Comparison of ENCODE assay signal across 8 cellular contexts in genomic region chr19:47274891-47275865, GRCh38. TPM values are rescaled to one million over a fixed set of nuclear protein-coding genes. Genes with fewer than 3 reads are reported as not detected.
DNase-seq lines count a peak whose midpoint lies in the region; ATAC-seq, FAIRE-seq and TF ChIP-seq lines count a peak whose summit lies in the region.

No MANE protein-coding gene starts in this region.

- no peaks in the 10 kb centered on the region for H3K9me3 ChIP-seq in A549
- H3K9me3 ChIP-seq in KOPT-K1 (ENCODE audit: insufficient read depth, low read length, poor library complexity, severe bottlenecking), result no peaks in the 10 kb centered on the region
- no peaks in the 10 kb centered on the region for H3K9me3 ChIP-seq in liver (ENCODE audit: control insufficient read depth in 4 of 4, low read length in 3 of 4)
- no peaks in the 10 kb centered on the region for H3K9me3 ChIP-seq in suprapubic skin

- no peak for TF ChIP-seq RAD21 in A549 (conservative IDR thresholded peaks at IDR 0.05 in 1 of 2, IDR thresholded peaks at IDR 0.05 in 1 of 2)
- TF ChIP-seq RAD21 in liver (IDR thresholded peaks at IDR 0.05), result no peak

- no peak for FAIRE-seq in A549 (lab: Jason Lieb, UNC)
- no peak for FAIRE-seq in urothelium cell line (lab: Jason Lieb, UNC)

- H3K27me3 ChIP-seq in brain microvascular endothelial cell (replicated peaks) (no peaks in the 10 kb centered on the region), liver (ENCODE audit: control insufficient read depth in 4 of 4, insufficient read depth in 4 of 4, low read length in 3 of 4) (no peaks in the 10 kb centered on the region), suprapubic skin (no peaks in the 10 kb centered on the region)

- peaks cover 37% of the 10 kb centered on the region; the same call in 1 of the 2 replicates for H3K36me3 ChIP-seq in KOPT-K1 (ENCODE audit: insufficient read depth, low read length)
- peaks cover 13% of the 10 kb centered on the region for H3K36me3 ChIP-seq in brain microvascular endothelial cell (replicated peaks)
- H3K36me3 ChIP-seq in liver (ENCODE audit: control insufficient read depth in 4 of 4, insufficient read depth in 3 of 4, low read depth in 1 of 4, low read length in 3 of 4), result peaks cover 10 to 13% (median 11%) of the 10 kb centered on the region in 4 donors
- H3K36me3 ChIP-seq in suprapubic skin, result peaks cover 17% of the 10 kb centered on the region

- H3K4me1 ChIP-seq in A549 (peaks cover 15% of the 10 kb centered on the region), liver (ENCODE audit: control insufficient read depth in 4 of 4, insufficient read depth in 4 of 4, low read length in 3 of 4) (peaks cover 0 to 22% (median 13%) of the 10 kb centered on the region in 4 donors), suprapubic skin (peaks cover 35% of the 10 kb centered on the region)

- H3K9ac ChIP-seq in liver (ENCODE audit: low read depth in 1 of 2, low read length in 2 of 2), result no peak overlapping the region

- H3K27ac ChIP-seq in A549 (peak overlapping the region; percentile 34 to 90; a peak in 5 of 6 replicates), KOPT-K1 (ENCODE audit: low read depth, low read length, poor library complexity, severe bottlenecking) (peak overlapping the region; percentile 33), brain microvascular endothelial cell (peak overlapping the region; percentile 50), liver (ENCODE audit: low read depth in 1 of 2, low read length in 2 of 2) (peak overlapping the region; percentile 61 to 71), suprapubic skin (peak overlapping the region; percentile 96)

- TF ChIP-seq POLR2A in A549 (IDR thresholded peaks at IDR 0.05; ENCODE audit: low read length) (no peak), suprapubic skin (IDR thresholded peaks at IDR 0.05) (no peak)

- POLR2A ChIA-PET in A549 (lab: Yijun Ruan, JAX), result interaction anchor here (0.7 to 3.4 kb wide), 10 partner anchors 9 to 209 kb away, joined by 3 to 77 read pairs (median 7); partner anchors contain the start of genes CCDC9, DHX34 and KPTN

- TF ChIP-seq CTCF in A549 (IDR thresholded peaks at IDR 0.05) (no peak), brain microvascular endothelial cell (IDR thresholded peaks at IDR 0.05; ENCODE audit: low read depth, low read length, missing control alignments) (no peak), liver (IDR thresholded peaks at IDR 0.05; ENCODE audit: low read depth, low read length, missing input control) (no peak), suprapubic skin (IDR thresholded peaks at IDR 0.05) (no peak)

- in situ Hi-C loops in brain microvascular endothelial cell (cut with HindIII; ENCODE audit: low pct_ligation_motif_present, low sequenced_read_pairs), result no loop called here

- CTCF ChIA-PET in A549 (lab: Yijun Ruan, JAX), result interaction anchor here (0.6 to 12.3 kb wide), 18 partner anchors 8 to 161 kb away, joined by 3 to 160 read pairs (median 6); partner anchors contain the start of gene DHX34

- WGBS in A549 (ENCODE audit: missing lambda C conversion rate), result 34% methylated on average over 56 of the region's 83 CpGs
- 24% methylated on average over 83 of the region's 83 CpGs for WGBS in liver
- WGBS in suprapubic skin, result 6% methylated on average over 23 of the region's 83 CpGs

- no peak for TF ChIP-seq EP300 in A549 (IDR thresholded peaks at IDR 0.05)
- TF ChIP-seq EP300 in suprapubic skin (IDR thresholded peaks at IDR 0.05), result no peak

- peak overlapping the region; percentile 89 for H3K4me2 ChIP-seq in A549

- H3K4me3 ChIP-seq in A549 (peak overlapping the region; percentile 59), brain microvascular endothelial cell (ENCODE audit: low read depth, low read length) (peak overlapping the region; percentile 54), liver (ENCODE audit: low read depth in 1 of 3, low read length in 3 of 3) (peak overlapping the region in 2 of 3 donors; percentile 49 to 56), suprapubic skin (peak overlapping the region; percentile 64)

- ATAC-seq in A549 (peak in 1 of 2 experiments; percentile 7; a peak in 3 of 6 replicates), GM18867 (IDR thresholded peaks at IDR 0.05; ENCODE audit: unreplicated experiment) (peak; percentile 32)

- no peak for DNase-seq in A549 (ENCODE audit: low read depth in 1 of 2, low spot score in 1 of 2)
- no peak for DNase-seq in brain microvascular endothelial cell
- DNase-seq in suprapubic skin (ENCODE audit: low spot score in 2 of 2), result peak in 1 of 2 donors; percentile 86
- no peak for DNase-seq in urothelium cell line (ENCODE audit: low spot score)
- DNase-seq in hepatic stellate cell (ENCODE audit: low spot score), result no peak

TF ChIP-seq in A549, 52 proteins besides CTCF, POLR2A, EP300 and RAD21 (continues in another document):
- TF ChIP-seq HDAC2 (IDR thresholded peaks at IDR 0.05) (no peak), RFX5 (IDR thresholded peaks at IDR 0.05) (no peak), FOXS1 (CRISPR knock-in tag; IDR thresholded peaks at IDR 0.05) (no peak), HOXB5 (CRISPR knock-in tag; IDR thresholded peaks at IDR 0.05) (no peak), HES2 (IDR thresholded peaks at IDR 0.05) (no peak), ZC3H11A (IDR thresholded peaks at IDR 0.05) (no peak), ZNF302 (CRISPR knock-in tag; IDR thresholded peaks at IDR 0.05) (no peak), TP53 (CRISPR knock-in tag; IDR thresholded peaks at IDR 0.05) (peak; percentile 79; the same call in 1 of the 2 replicates), JUN (IDR thresholded peaks at IDR 0.05) (0 out of 5 replicates have a peak, but pooled peaks of 1 of the 2 experiments have one; percentile 23), TFCP2L1 (CRISPR knock-in tag; IDR thresholded peaks at IDR 0.05) (no peak)

RNA-seq across cellular contexts. Expression of gene INAFM1, which starts 0.5 kb away (rescaled TPM):
- polyA plus RNA-seq in A549 (2011; rRNA removed) (1.5 and 1.6 TPM in 2 replicates), A549 (2017; fragmentation: RNase III; extraction: RNeasy Plus Mini Kit Qiagen cat#74134 plus additional on column Dnase treatment) (4.6 to 5.7 TPM (median 5.5 TPM) in 3 replicates), liver (1 to 10 TPM; 1.8 to 2.5 TPM)
- polyA plus RNA-seq in A549 (2012; cell fraction: cytosol; rRNA removed), result 4.2 and 5.9 TPM in 2 replicates
- polyA plus RNA-seq in A549 (2012; cell fraction: nucleus; rRNA removed), result 19.1 and 20.8 TPM in 2 replicates
- polyA minus RNA-seq in A549 (2011; rRNA and poly(A)+ RNA removed), result 0.21 and 2.1 TPM in 2 replicates
- total RNA-seq in liver (1 to 10 TPM; 1.5 to 2.0 TPM), suprapubic skin (10 to 100 TPM in 2 of 4 donors, 1 to 10 TPM in 2; 6.6 to 13.5 (median 10.6) TPM)

RNA-seq across cellular contexts. Expression of gene CCDC9, which starts 18.9 kb away (rescaled TPM):
- 6.5 and 9.4 TPM in 2 replicates for polyA plus RNA-seq in A549 (2011; rRNA removed)
- polyA plus RNA-seq in A549 (2012; cell fraction: cytosol; rRNA removed), result 8.2 and 9.1 TPM in 2 replicates
- 20.7 and 30.6 TPM in 2 replicates for polyA plus RNA-seq in A549 (2012; cell fraction: nucleus; rRNA removed)
- polyA plus RNA-seq in A549 (2017; fragmentation: RNase III; extraction: RNeasy Plus Mini Kit Qiagen cat#74134 plus additional on column Dnase treatment), result 22.2 to 25.7 TPM (median 24.6 TPM) in 3 replicates
- polyA minus RNA-seq in A549 (2011; rRNA and poly(A)+ RNA removed), result 1.7 and 6.1 TPM in 2 replicates
- total RNA-seq in liver, result 1 to 10 TPM; 2.8 to 8.1 TPM
- 1 to 10 TPM; 1.4 to 8.0 TPM for polyA plus RNA-seq in liver
- total RNA-seq in suprapubic skin, result 10 to 100 TPM; 24.6 to 33.2 (median 27.4) TPM

RNA-seq across cellular contexts. Expression of gene C5AR1, which starts 34.5 kb away (rescaled TPM):
- polyA plus RNA-seq in A549 (2011; rRNA removed) (3.4 and 3.5 TPM in 2 replicates), A549 (2017; fragmentation: RNase III; extraction: RNeasy Plus Mini Kit Qiagen cat#74134 plus additional on column Dnase treatment) (1.4 to 1.6 TPM (median 1.5 TPM) in 3 replicates), liver (1 to 10 TPM; 2.5 to 3.9 TPM)
- 1.9 and 2.5 TPM in 2 replicates for polyA plus RNA-seq in A549 (2012; cell fraction: cytosol; rRNA removed)
- 15.1 and 15.4 TPM in 2 replicates for polyA plus RNA-seq in A549 (2012; cell fraction: nucleus; rRNA removed)
- polyA minus RNA-seq in A549 (2011; rRNA and poly(A)+ RNA removed), result 1.4 and 2.1 TPM in 2 replicates
- total RNA-seq in liver (1 to 10 TPM; 1.8 to 5.3 TPM), suprapubic skin (1 to 10 TPM; 1.2 to 2.4 (median 1.5) TPM)

RNA-seq across cellular contexts. Expression of gene BBC3, which starts 44.2 kb away (rescaled TPM):
- 3.6 and 6.0 TPM in 2 replicates for polyA plus RNA-seq in A549 (2011; rRNA removed)
- 8.9 and 15.7 TPM in 2 replicates for polyA plus RNA-seq in A549 (2012; cell fraction: cytosol; rRNA removed)
- polyA plus RNA-seq in A549 (2012; cell fraction: nucleus; rRNA removed), result 21.8 and 21.9 TPM in 2 replicates
- polyA plus RNA-seq in A549 (2017; fragmentation: RNase III; extraction: RNeasy Plus Mini Kit Qiagen cat#74134 plus additional on column Dnase treatment), result 8.9 to 9.4 TPM (median 8.9 TPM) in 3 replicates
- 3.2 and 5.3 TPM in 2 replicates for polyA minus RNA-seq in A549 (2011; rRNA and poly(A)+ RNA removed)
- total RNA-seq in liver, result 1 to 10 TPM; 1.0 to 2.1 TPM
- polyA plus RNA-seq in liver, result 1 to 10 TPM in 1 of 2 donors, under 1 TPM in 1; 0.35 to 2.6 TPM
- 10 to 100 TPM in 2 of 4 donors, 1 to 10 TPM in 2; 5.6 to 13.6 (median 9.7) TPM for total RNA-seq in suprapubic skin

RNA-seq across cellular contexts. Expression of gene C5AR2, which starts 56.8 kb away (rescaled TPM):
- polyA plus RNA-seq in A549 (2011; rRNA removed) (0.28 and 0.36 TPM in 2 replicates), A549 (2017; fragmentation: RNase III; extraction: RNeasy Plus Mini Kit Qiagen cat#74134 plus additional on column Dnase treatment) (0.13 to 0.25 TPM (median 0.17 TPM) in 3 replicates), liver (1 to 10 TPM in 1 of 2 donors, under 1 TPM in 1; 0.61 to 1.8 TPM)
- polyA plus RNA-seq in A549 (2012; cell fraction: cytosol; rRNA removed), result 0.12 and 0.29 TPM in 2 replicates
- polyA plus RNA-seq in A549 (2012; cell fraction: nucleus; rRNA removed), result 1.2 and 1.4 TPM in 2 replicates
- 0.25 and 0.68 TPM in 2 replicates for polyA minus RNA-seq in A549 (2011; rRNA and poly(A)+ RNA removed)
- total RNA-seq in liver (1 to 10 TPM; 1.8 to 2.8 TPM), suprapubic skin (1 to 10 TPM in 2 of 4 donors, under 1 TPM in 2; 0.68 to 3.1 (median 1.5) TPM)

Comparison
In these comparisons a context has a peak if more than half of its experiments do, and no peak if none do; other contexts are left out.
1. H3K27ac ChIP-seq: peak in every context shown above with its lines; median percentile 96 in suprapubic skin; 66 in liver; 62 in A549; 50 in brain microvascular endothelial cell; 33 in KOPT-K1.